Comparison of ENCODE assay signal across 14 cellular contexts in genomic region chr16:27284865-27285675, GRCh38. TPM values are rescaled to one million over a fixed set of nuclear protein-coding genes. Genes with fewer than 3 reads are reported as not detected.
DNase-seq lines count a peak whose midpoint lies in the region; ATAC-seq, FAIRE-seq and TF ChIP-seq lines count a peak whose summit lies in the region.
"Had no signal": no experiment of that assay in that cellular context is flagged by ENCODE, and none has a peak within 500 bp of the region (broad histone marks: within the 10 kb centered on the region; RNA-seq: fewer than 3 reads in every experiment).

No MANE protein-coding gene starts in this region.

- H3K36me3 Mint-ChIP-seq in activated T-cell treated with anti-CD3 and anti-CD28 coated beads, Interleukin-2, amount 50 U/mL, for 72 hours (ENCODE audit: insufficient read depth in 2 of 2), result peaks cover 8 to 19% of the 10 kb centered on the region in 2 donors

- ATAC-seq in GM18502 (IDR thresholded peaks at IDR 0.05; ENCODE audit: poor library complexity, unreplicated experiment), result peak; percentile 61
- peak; percentile 41 to 45 for ATAC-seq in activated T-cell treated with anti-CD3 and anti-CD28 coated beads, Interleukin-2, amount 50 U/mL, for 72 hours (replicated peaks in 1 of 2)

- H3K27ac Mint-ChIP-seq in activated T-cell treated with anti-CD3 and anti-CD28 coated beads, Interleukin-2, amount 50 U/mL, for 72 hours, result peak overlapping the region; percentile 77

- H3K9ac ChIP-seq in BLaER1 treated with 17β-estradiol and CSF1 and Interleukin-3, amounts not matched to agents 10 nM and 100 nM, result no peak overlapping the region
- no peak overlapping the region for H3K9ac ChIP-seq in kidney (ENCODE audit: low read length in 2 of 2)

- H3K9me3 ChIP-seq in BLaER1 treated with 17β-estradiol and CSF1 and Interleukin-3, amounts not matched to agents 10 nM and 100 nM (replicated peaks in 1 of 11), result peaks cover 0 to 9% (median 0%) of the 10 kb centered on the region in 11 experiments; a peak in 5 of 22 replicates
- H3K9me3 ChIP-seq in kidney (ENCODE audit: control insufficient read depth in 1 of 2, low read length in 2 of 2), result no peaks in the 10 kb centered on the region

- H3K4me3 Mint-ChIP-seq in activated T-cell treated with anti-CD3 and anti-CD28 coated beads, Interleukin-2, amount 50 U/mL, for 72 hours, result peak overlapping the region; percentile 55 to 70

- peaks cover 85% of the 10 kb centered on the region for H3K4me1 Mint-ChIP-seq in activated T-cell treated with anti-CD3 and anti-CD28 coated beads, Interleukin-2, amount 50 U/mL, for 72 hours (ENCODE audit: low read depth)

- no peaks in the 10 kb centered on the region for H3K9me3 Mint-ChIP-seq in activated T-cell treated with anti-CD3 and anti-CD28 coated beads, Interleukin-2, amount 50 U/mL, for 72 hours

- intact Hi-C loops in posterior vena cava (cut with DNase I) (no loop called here), kidney (cut with DNase I) (no loop called here)

- H3K4me3 ChIP-seq in BLaER1 treated with 17β-estradiol and CSF1 and Interleukin-3, amounts not matched to agents 10 nM and 100 nM, result no peak overlapping the region
- H3K4me3 ChIP-seq in kidney (ENCODE audit: low read length in 2 of 2), result no peak overlapping the region

- no peak for TF ChIP-seq CTCF in kidney (IDR thresholded peaks at IDR 0.05; ENCODE audit: borderline replicate concordance, extremely low read depth, insufficient read depth)

- no peaks in the 10 kb centered on the region for H3K27me3 Mint-ChIP-seq in activated T-cell treated with anti-CD3 and anti-CD28 coated beads, Interleukin-2, amount 50 U/mL, for 72 hours (ENCODE audit: low read depth)

- peaks cover 6 to 42% (median 21%) of the 10 kb centered on the region in 10 experiments for H3K4me1 ChIP-seq in BLaER1 treated with 17β-estradiol and CSF1 and Interleukin-3, amounts not matched to agents 10 nM and 100 nM
- H3K4me1 ChIP-seq in kidney (ENCODE audit: control insufficient read depth in 1 of 2, insufficient read depth in 1 of 2, low read depth in 1 of 2, low read length in 2 of 2), result peaks cover 0 to 4% of the 10 kb centered on the region in 2 donors

- H3K36me3 ChIP-seq in BLaER1 treated with 17β-estradiol and CSF1 and Interleukin-3, amounts not matched to agents 10 nM and 100 nM, result no peaks in the 10 kb centered on the region
- H3K36me3 ChIP-seq in kidney (ENCODE audit: control insufficient read depth in 1 of 2, insufficient read depth in 2 of 2, low read length in 2 of 2), result no peaks in the 10 kb centered on the region

- FAIRE-seq in kidney (lab: Jason Lieb, UNC), result no peak
- FAIRE-seq: H1, islet of Langerhans, urothelium cell line had no signal

- no peaks in the 10 kb centered on the region for H4K20me1 ChIP-seq in BLaER1 treated with 17β-estradiol and CSF1 and Interleukin-3, amounts not matched to agents 10 nM and 100 nM

- peak overlapping the region in 1 of 11 experiments; percentile 68; a peak in 1 of 22 replicates for H3K27ac ChIP-seq in BLaER1 treated with 17β-estradiol and CSF1 and Interleukin-3, amounts not matched to agents 10 nM and 100 nM
- H3K27ac ChIP-seq in kidney (ENCODE audit: low read depth in 2 of 2, low read length in 2 of 2), result no peak overlapping the region

- DNase-seq in activated T-cell treated with anti-CD3 and anti-CD28 coated beads, Interleukin-2, amount 50 U/mL, for 72 hours, result peak in 1 of 2 donors; percentile 32
- DNase-seq in midbrain (lab: John Stamatoyannopoulos, UW), result peak; percentile 6
- DNase-seq in effector CD4-positive, alpha-beta T cell, result no peak
- no peak for DNase-seq in posterior vena cava (ENCODE audit: low spot score)
- no peak for DNase-seq in NCI-H187 treated with DMSO at 0.1 percent for 48 hours (lab: John Stamatoyannopoulos, UW)
- no peak for DNase-seq in kidney
- DNase-seq: glutamatergic neuron; mesendoderm; stimulated activated CD4-positive, alpha-beta T cell treated with anti-CD3 and anti-CD28 coated beads, Interleukin-4, amount 100 ng/mL, for 4 hours had no signal

- H3K4me2 ChIP-seq in BLaER1 treated with 17β-estradiol and CSF1 and Interleukin-3, amounts not matched to agents 10 nM and 100 nM, result peak overlapping the region in 7 of 11 experiments; percentile 27 to 90 (median 76); a peak in 9 of 22 replicates

- no peaks in the 10 kb centered on the region for H3K27me3 ChIP-seq in BLaER1 treated with 17β-estradiol and CSF1 and Interleukin-3, amounts not matched to agents 10 nM and 100 nM

RNA-seq across cellular contexts. Expression of gene NSMCE1, which starts 16.5 kb away (rescaled TPM):
- 100 to 1,000 TPM; 119 to 165 TPM for total RNA-seq in activated T-cell treated with anti-CD3 and anti-CD28 coated beads, Interleukin-2, amount 50 U/mL, for 72 hours
- total RNA-seq in posterior vena cava, result 10 to 100 TPM; 45.3 to 52.0 TPM
- total RNA-seq in kidney, result 72.1 TPM
- polyA plus RNA-seq in kidney (ENCODE audit: insufficient read depth, low read depth, low replicate concordance), result 145 TPM

RNA-seq across cellular contexts. Expression of gene IL4R, which starts 28.7 kb away (rescaled TPM):
- 100 to 1,000 TPM; 313 to 348 TPM for total RNA-seq in activated T-cell treated with anti-CD3 and anti-CD28 coated beads, Interleukin-2, amount 50 U/mL, for 72 hours
- total RNA-seq in posterior vena cava, result 100 to 1,000 TPM in 1 of 2 donors, 10 to 100 TPM in 1; 99.2 to 112 TPM
- total RNA-seq in kidney, result 115 TPM
- polyA plus RNA-seq in kidney (ENCODE audit: insufficient read depth, low read depth, low replicate concordance), result 13.8 TPM
